Comparison of ENCODE assay signal across 2 cellular contexts in genomic region chr20:8602389-8603116, GRCh38.
A peak's percentile ranks its signal among the peaks of the same experiment; 100 is the strongest.
TF ChIP-seq lines count a peak whose summit lies in the region.

No MANE protein-coding gene starts in this region.

TF ChIP-seq in HepG2, 621 proteins besides CTCF, POLR2A, EP300 and RAD21 (continued from another document):
- TF ChIP-seq MNT (IDR thresholded peaks at IDR 0.05) (no peak), CBX5 (CRISPR knock-in tag; IDR thresholded peaks at IDR 0.05; ENCODE audit: borderline replicate concordance) (no peak), ZNF296 (CRISPR knock-in tag; conservative IDR thresholded peaks at IDR 0.05) (no peak)

TF ChIP-seq in GM12878, 131 proteins besides CTCF, POLR2A, EP300 and RAD21 (continued from another document):
- TF ChIP-seq USF1 (IDR thresholded peaks at IDR 0.05; ENCODE audit: borderline replicate concordance, extremely low read length, insufficient read depth, low read depth, low read length): no peak
- TF ChIP-seq SIX5 (IDR thresholded peaks at IDR 0.05; ENCODE audit: low read depth, low read length, severe bottlenecking): no peak
- no peak for TF ChIP-seq CREM (IDR thresholded peaks at IDR 0.05; ENCODE audit: low read depth)
- TF ChIP-seq MTA3 (IDR thresholded peaks at IDR 0.05; ENCODE audit: borderline replicate concordance, low read length): 0 out of 2 replicates have a peak, but pooled peaks have one; percentile 50
- TF ChIP-seq ZNF217 (IDR thresholded peaks at IDR 0.05): peak; percentile 67; the same call in 1 of the 2 replicates
- TF ChIP-seq JUND (IDR thresholded peaks at IDR 0.05; ENCODE audit: low read depth, low read length): no peak
- TF ChIP-seq NFYA (IDR thresholded peaks at IDR 0.05; ENCODE audit: borderline replicate concordance, low read depth, low read length): no peak
- peak; percentile 71 for TF ChIP-seq NFIC (IDR thresholded peaks at IDR 0.05; ENCODE audit: low read depth, low read length)
- no peak for TF ChIP-seq PBX3 (IDR thresholded peaks at IDR 0.05; ENCODE audit: insufficient replicate concordance, low read depth, low read length)
- TF ChIP-seq RELB (IDR thresholded peaks at IDR 0.05; ENCODE audit: low read depth): peak; percentile 65; the same call in 1 of the 2 replicates
- no peak for TF ChIP-seq SMAD1 (IDR thresholded peaks at IDR 0.05; ENCODE audit: low read depth, partially characterized antibody)
- no peak for TF ChIP-seq TCF7 (IDR thresholded peaks at IDR 0.05; ENCODE audit: borderline replicate concordance)
- TF ChIP-seq IKZF2 (IDR thresholded peaks at IDR 0.05): peak; percentile 46 to 50; a peak in 2 of 4 replicates
- TF ChIP-seq MXI1 (IDR thresholded peaks at IDR 0.05; ENCODE audit: low read depth, low read length): no peak
- TF ChIP-seq CBX5 (IDR thresholded peaks at IDR 0.05; ENCODE audit: low read depth): no peak
- peak; percentile 44; the same call in 1 of the 2 replicates for TF ChIP-seq PKNOX1 (IDR thresholded peaks at IDR 0.05)
- peak; percentile 97 for TF ChIP-seq ASH2L (IDR thresholded peaks at IDR 0.05; ENCODE audit: borderline replicate concordance, low read depth)
- TF ChIP-seq ZNF384 (IDR thresholded peaks at IDR 0.05; ENCODE audit: borderline replicate concordance, low read depth, low read length): 0 out of 2 replicates have a peak, but pooled peaks have one; percentile 8
- TF ChIP-seq SKIL (IDR thresholded peaks at IDR 0.05; ENCODE audit: low read depth, poor library complexity, severe bottlenecking): no peak
- TF ChIP-seq ATF7 (IDR thresholded peaks at IDR 0.05; ENCODE audit: low read depth): peak; percentile 65; the same call in 1 of the 2 replicates
- peak; percentile 81 for TF ChIP-seq RAD51 (IDR thresholded peaks at IDR 0.05)
- TF ChIP-seq SP1 (IDR thresholded peaks at IDR 0.05; ENCODE audit: low read depth, low read length): no peak
